ENCODE assay signal across 9 cellular contexts in the genomic region with DNA sequence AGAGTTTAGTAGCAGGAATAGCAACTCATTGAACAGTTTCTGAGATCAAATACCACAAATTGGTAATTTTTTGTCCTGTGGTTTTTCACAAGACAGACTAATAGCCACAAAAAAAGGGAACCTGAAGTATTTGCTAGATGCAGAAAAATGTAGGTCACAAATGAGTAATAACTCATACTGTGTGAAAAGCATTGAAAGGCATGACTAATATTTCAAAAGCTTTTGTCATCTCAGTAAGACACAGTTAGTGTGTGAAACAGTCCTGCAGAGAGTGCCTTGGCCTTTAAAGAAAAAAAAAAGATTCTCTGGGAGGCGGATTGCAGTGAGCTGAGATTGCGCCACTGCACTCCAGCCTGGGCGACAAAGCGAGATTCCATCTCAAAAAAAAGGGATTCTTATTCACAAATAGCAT. TPM values are rescaled to one million over a fixed set of nuclear protein-coding genes. Genes with fewer than 3 reads are reported as not detected.
A peak's percentile ranks its signal among the peaks of the same experiment; 100 is the strongest.
DNase-seq lines count a peak whose midpoint lies in the region; ATAC-seq and TF ChIP-seq lines count a peak whose summit lies in the region.
"Had no signal": no experiment of that assay in that cellular context is flagged by ENCODE, and none has a peak within 500 bp of the region (broad histone marks: within the 10 kb centered on the region; RNA-seq: fewer than 3 reads in every experiment).

No MANE protein-coding gene starts in this region.

- H3K4me1 ChIP-seq in RWPE2 (ENCODE audit: insufficient read depth, poor library complexity, severe bottlenecking) (peaks cover 11% of the 10 kb centered on the region), ovary (ENCODE audit: insufficient read depth) (no peaks in the 10 kb centered on the region)
- no peaks in the 10 kb centered on the region for H3K4me1 ChIP-seq in naive thymus-derived CD4-positive, alpha-beta T cell (ENCODE audit: control insufficient read depth in 2 of 2, insufficient read depth in 2 of 2, low read length in 2 of 2)

- intact Hi-C loops in naive thymus-derived CD4-positive, alpha-beta T cell (cut with micrococcal nuclease): no loop called here
- intact Hi-C loops in Right ventricle myocardium superior (cut with DNase I) (no loop called here), ovary (cut with DNase I) (no loop called here)

- no peaks in the 10 kb centered on the region for H3K4me1 Mint-ChIP-seq in naive thymus-derived CD4-positive, alpha-beta T cell

- TF ChIP-seq CTCF in RWPE2 (IDR thresholded peaks at IDR 0.05; ENCODE audit: poor library complexity, severe bottlenecking): no peak
- no peak for TF ChIP-seq CTCF in ovary (IDR thresholded peaks at IDR 0.05)

- H3K27me3 Mint-ChIP-seq in naive thymus-derived CD4-positive, alpha-beta T cell: peaks cover 0 to 20% (median 10%) of the 10 kb centered on the region in 5 donors

- 93 to 98% (median 95%) methylated on average over 4 of the region's 4 CpGs for WGBS in ovary, 3 donors

- no peak overlapping the region for H3K4me3 Mint-ChIP-seq in naive thymus-derived CD4-positive, alpha-beta T cell

- H3K36me3 Mint-ChIP-seq in naive thymus-derived CD4-positive, alpha-beta T cell: peaks cover 0 to 5% (median 0%) of the 10 kb centered on the region in 5 donors

- H3K4me3 ChIP-seq in RWPE2 (ENCODE audit: severe bottlenecking): no peak overlapping the region
- no peak overlapping the region for H3K4me3 ChIP-seq in naive thymus-derived CD4-positive, alpha-beta T cell (ENCODE audit: low read length)
- no peak overlapping the region for H3K4me3 ChIP-seq in ovary

- H3K9me3 Mint-ChIP-seq in naive thymus-derived CD4-positive, alpha-beta T cell: peaks cover 0 to 16% (median 3%) of the 10 kb centered on the region in 11 donors

- peak; percentile 100 for ATAC-seq in GM19025 (IDR thresholded peaks at IDR 0.05; ENCODE audit: low read depth, unreplicated experiment)
- ATAC-seq in HG02973 (IDR thresholded peaks at IDR 0.05; ENCODE audit: unreplicated experiment): peak; percentile 100
- peak; percentile 100 for ATAC-seq in RWPE2 (ENCODE audit: low read depth)
- ATAC-seq in naive thymus-derived CD4-positive, alpha-beta T cell: peak; percentile 72
- no peak for ATAC-seq in Right ventricle myocardium superior (ENCODE audit: poor library complexity)

- H3K27ac ChIP-seq in RWPE2 (ENCODE audit: poor library complexity, severe bottlenecking) (peak overlapping the region; percentile 16), ovary (no peak overlapping the region)
- H3K27ac ChIP-seq in naive thymus-derived CD4-positive, alpha-beta T cell (ENCODE audit: low read depth, low read length): no peak overlapping the region

- no peak for DNase-seq in RWPE2 (ENCODE audit: low spot score)
- no peak for DNase-seq in naive thymus-derived CD4-positive, alpha-beta T cell
- DNase-seq in Right ventricle myocardium superior: no peak
- DNase-seq in DMS79 treated with DMSO at 0.1 percent for 48 hours (lab: John Stamatoyannopoulos, UW): no peak
- DNase-seq in ovary: no peak
- DNase-seq in stimulated activated naive CD4-positive, alpha-beta T cell treated with Interleukin-2 at 50 U/mL for 16 hours (lab: John Stamatoyannopoulos, UW): no peak

- no peak for TF ChIP-seq POLR2A in ovary (IDR thresholded peaks at IDR 0.05)

- POLR2A ChIA-PET in naive thymus-derived CD4-positive, alpha-beta T cell (lab: Charles Lee): no interaction called here

- no peak overlapping the region for H3K27ac Mint-ChIP-seq in naive thymus-derived CD4-positive, alpha-beta T cell

- no peak for TF ChIP-seq EP300 in ovary (IDR thresholded peaks at IDR 0.05)

- H3K27me3 ChIP-seq in RWPE2 (ENCODE audit: insufficient read depth, poor library complexity, severe bottlenecking): no peaks in the 10 kb centered on the region
- H3K27me3 ChIP-seq in naive thymus-derived CD4-positive, alpha-beta T cell (ENCODE audit: control insufficient read depth in 2 of 2, insufficient read depth in 2 of 2, low read length in 2 of 2): peaks cover 0 to 4% of the 10 kb centered on the region in 2 donors
- no peaks in the 10 kb centered on the region for H3K27me3 ChIP-seq in ovary

- H3K36me3 ChIP-seq in RWPE2 (ENCODE audit: low read depth) (no peaks in the 10 kb centered on the region), ovary (no peaks in the 10 kb centered on the region)
- no peaks in the 10 kb centered on the region for H3K36me3 ChIP-seq in naive thymus-derived CD4-positive, alpha-beta T cell (ENCODE audit: control insufficient read depth in 2 of 3, insufficient read depth in 3 of 3, low read length in 3 of 3)

- H3K9me3 ChIP-seq in RWPE2 (ENCODE audit: severe bottlenecking) (peaks cover 3% of the 10 kb centered on the region), ovary (no peaks in the 10 kb centered on the region)
- H3K9me3 ChIP-seq in naive thymus-derived CD4-positive, alpha-beta T cell (ENCODE audit: control insufficient read depth in 2 of 3, low read length in 3 of 3): no peaks in the 10 kb centered on the region

- CTCF ChIA-PET in naive thymus-derived CD4-positive, alpha-beta T cell (lab: Charles Lee): no interaction called here

RNA-seq across cellular contexts. Expression of gene SLC25A31, which starts 31.4 kb away (rescaled TPM):
- total RNA-seq in naive thymus-derived CD4-positive, alpha-beta T cell: not detected
- not detected for polyA plus RNA-seq in naive thymus-derived CD4-positive, alpha-beta T cell
- not detected for total RNA-seq in Right ventricle myocardium superior
- not detected for total RNA-seq in ovary
- polyA plus RNA-seq in ovary: under 1 TPM in 1 of 2 donors, not detected in 1; 0.12 TPM
- total RNA-seq: temporal lobe had no signal
